Comparison of ENCODE assay signal across 21 cellular contexts in genomic region chr10:92153-92552, GRCh38. TPM values are rescaled to one million over a fixed set of nuclear protein-coding genes. Genes with fewer than 3 reads are reported as not detected.
"Had no signal": no experiment of that assay in that cellular context is flagged by ENCODE, and none has a peak within 500 bp of the region (broad histone marks: within the 10 kb centered on the region; RNA-seq: fewer than 3 reads in every experiment).

No MANE protein-coding gene starts in this region.

- H2AFZ ChIP-seq: hepatocyte had no signal

- H3K4me3 ChIP-seq: adrenal gland, colonic mucosa, hepatocyte, left ventricle myocardium inferior, suprapubic skin, upper lobe of left lung had no signal

- H3K27me3 ChIP-seq: adrenal gland, colonic mucosa, hepatocyte, suprapubic skin, upper lobe of left lung had no signal

- DNase-seq: activated CD4-positive, alpha-beta T cell treated with anti-CD3 and anti-CD28 coated beads for 1 hour; activated CD4-positive, alpha-beta T cell treated with anti-CD3 and anti-CD28 coated beads, Interleukin-2, amount 50 U/mL, for 4 hours; activated CD8-positive, alpha-beta memory T cell treated with anti-CD3 and anti-CD28 coated beads, Interleukin-2, amount 10 ng/mL, durations not matched to agents 7 days and 5 days; activated effector memory CD4-positive, alpha-beta T cell treated with anti-CD3 and anti-CD28 coated beads, Interleukin-2, amount 50 U/mL, for 16 hours; activated T-cell treated with anti-CD3 and anti-CD28 coated beads, Interleukin-2, amount 50 U/mL, for 48 hours; adrenal gland; colonic mucosa; left ventricle myocardium inferior; mesenchymal stem cell; occipital lobe; stimulated activated naive CD8-positive, alpha-beta T cell treated with anti-CD3 and anti-CD28 coated beads, Interleukin-15, Interleukin-2, amounts not matched to agents 100 U/mL and 50 U/mL, for 24 hours had no signal

- ATAC-seq: activated CD8-positive, alpha-beta memory T cell treated with anti-CD3 and anti-CD28 coated beads, Interleukin-2, amount 10 ng/mL, durations not matched to agents 7 days and 5 days; natural killer cell treated with Interleukin-12 subunit alpha and Interleukin-12 subunit beta and Interleukin-15 and Interleukin-18, amount 100 ng/mL, for 72 hours; sciatic nerve; stimulated activated naive CD8-positive, alpha-beta T cell treated with anti-CD3 and anti-CD28 coated beads, Interleukin-15, Interleukin-2, amounts not matched to agents 100 U/mL and 50 U/mL, for 24 hours had no signal

- H3K9me3 ChIP-seq: colonic mucosa had no signal

- H3K79me2 ChIP-seq: hepatocyte had no signal

- H3K36me3 ChIP-seq: adrenal gland, colonic mucosa, left ventricle myocardium inferior, suprapubic skin, upper lobe of left lung had no signal

- H3K4me2 ChIP-seq: hepatocyte had no signal

- H3K4me1 ChIP-seq: adrenal gland, colonic mucosa, left ventricle myocardium inferior, upper lobe of left lung had no signal

- H3K27ac ChIP-seq: adrenal gland, colonic mucosa, hepatocyte, left ventricle myocardium inferior, suprapubic skin had no signal

RNA-seq across cellular contexts. Expression of gene TUBB8, which starts 43.1 kb away (rescaled TPM):
- total RNA-seq: activated CD8-positive, alpha-beta memory T cell treated with anti-CD3 and anti-CD28 coated beads, Interleukin-2, amount 10 ng/mL, durations not matched to agents 7 days and 5 days; cardiac septum; colonic mucosa; esophagus mucosa; glomerular endothelial cell; left ventricle myocardium inferior; natural killer cell treated with Interleukin-12 subunit alpha and Interleukin-12 subunit beta and Interleukin-15 and Interleukin-18, amount 100 ng/mL, for 72 hours; occipital lobe; pulmonary artery endothelial cell; sciatic nerve; suprapubic skin; T-helper 1 cell treated with Interleukin-12 subunit alpha and Interleukin-12 subunit beta and Interleukin-4 antibody, amounts not matched to agents 30 ng/mL and 1 ng/mL, for 36 hours; upper lobe of left lung had no signal
